ENCODE assay signal across 22 cellular contexts in the genomic region with DNA sequence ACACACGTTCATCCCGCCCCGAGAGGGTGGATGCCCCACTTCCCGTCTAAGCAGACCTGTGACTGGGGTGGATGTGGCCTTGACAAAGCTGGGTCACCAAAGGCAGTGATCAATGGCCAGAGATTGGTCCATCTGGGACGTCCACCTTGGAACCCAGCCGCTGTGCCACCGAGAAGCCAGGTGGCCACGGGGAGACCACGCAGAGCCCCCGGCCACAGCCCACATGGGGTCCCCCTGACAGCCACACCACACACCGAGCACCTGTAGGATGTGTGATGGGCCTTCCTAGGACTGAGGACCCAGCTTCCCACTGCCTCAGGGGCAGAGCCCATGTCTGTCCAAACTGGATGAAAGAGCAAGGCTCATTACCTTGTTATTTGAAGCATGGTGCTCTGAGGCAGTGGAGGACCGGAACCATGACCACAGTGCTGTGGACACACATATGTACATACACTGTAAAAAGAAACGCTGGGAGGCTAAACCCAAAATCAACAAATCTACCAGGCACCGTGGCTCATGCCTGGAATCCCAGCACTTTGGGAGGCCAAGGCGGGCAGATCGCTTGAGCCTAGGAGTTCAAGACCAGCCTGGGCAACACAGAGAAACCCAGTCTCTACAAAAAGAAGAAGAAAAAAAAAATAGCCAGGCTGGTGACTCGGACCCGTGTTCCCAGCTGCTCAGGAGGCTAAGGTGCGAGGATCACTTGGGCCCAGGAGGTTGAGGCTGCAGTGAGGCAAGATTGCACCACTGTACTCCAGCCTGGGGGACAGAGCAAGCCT. TPM values are rescaled to one million over a fixed set of nuclear protein-coding genes. Genes with fewer than 3 reads are reported as not detected.
DNase-seq lines count a peak whose midpoint lies in the region; ATAC-seq, FAIRE-seq and TF ChIP-seq lines count a peak whose summit lies in the region.
"Had no signal": no experiment of that assay in that cellular context is flagged by ENCODE, and none has a peak within 500 bp of the region (broad histone marks: within the 10 kb centered on the region; RNA-seq: fewer than 3 reads in every experiment).

No MANE protein-coding gene starts in this region.

- no peak for TF ChIP-seq RAD21 in HepG2 (CRISPR knock-in tag; IDR thresholded peaks at IDR 0.05)

- H3K27ac Mint-ChIP-seq in natural killer cell treated with Interleukin-12 subunit alpha and Interleukin-12 subunit beta and Interleukin-15 and Interleukin-18, amount 100 ng/mL, for 72 hours: no peak overlapping the region

- H3K79me2 ChIP-seq in HepG2 (ENCODE audit: insufficient read depth, low read length): no peaks in the 10 kb centered on the region

- H3K4me3 Mint-ChIP-seq in natural killer cell treated with Interleukin-12 subunit alpha and Interleukin-12 subunit beta and Interleukin-15 and Interleukin-18, amount 100 ng/mL, for 72 hours: no peak overlapping the region

- H3K4me2 ChIP-seq in HepG2 (ENCODE audit: low read depth, low read length): no peak overlapping the region
- H3K4me2 ChIP-seq: KMS-11 had no signal

- no TSS peak for BruUV-seq in HepG2 (replicated peaks; lab: Mats Ljungman, UMichigan)

- no peak overlapping the region for H2AFZ ChIP-seq in HepG2 (ENCODE audit: low read length)

- intact Hi-C loops in right lobe of liver (cut with DNase I) (no loop called here), HepG2 (cut with micrococcal nuclease; ENCODE audit: unreplicated experiment) (no loop called here), posterior vena cava (cut with DNase I) (no loop called here), aorta (cut with DNase I) (no loop called here)

- H3K36me3 Mint-ChIP-seq in natural killer cell treated with Interleukin-12 subunit alpha and Interleukin-12 subunit beta and Interleukin-15 and Interleukin-18, amount 100 ng/mL, for 72 hours: no peaks in the 10 kb centered on the region

- ATAC-seq in right lobe of liver (no peak), HepG2 (no peak), aorta (ENCODE audit: low FRiP score) (no peak), HG03196 (IDR thresholded peaks at IDR 0.05; ENCODE audit: unreplicated experiment) (no peak)
- no peak for ATAC-seq in natural killer cell treated with Interleukin-12 subunit alpha and Interleukin-12 subunit beta and Interleukin-15 and Interleukin-18, amount 100 ng/mL, for 72 hours

- H3K36me3 ChIP-seq in right lobe of liver (no peaks in the 10 kb centered on the region), HepG2 (replicated peaks in 1 of 2; ENCODE audit: control insufficient read depth in 1 of 2, insufficient read depth in 2 of 2, low read length in 2 of 2) (no peaks in the 10 kb centered on the region), aorta (ENCODE audit: control insufficient read depth in 1 of 2, insufficient read depth in 2 of 2, low read length in 1 of 2) (no peaks in the 10 kb centered on the region)

- no peak for TF ChIP-seq CTCF in right lobe of liver (IDR thresholded peaks at IDR 0.05)
- TF ChIP-seq CTCF in HepG2 (CRISPR knock-in tag; IDR thresholded peaks at IDR 0.05): no peak
- TF ChIP-seq CTCF in GM10248 (IDR thresholded peaks at IDR 0.05; ENCODE audit: control extremely low read depth, extremely low read depth, low read depth, missing control alignments): no peak

- H3K27ac ChIP-seq in right lobe of liver (no peak overlapping the region), HepG2 (ENCODE audit: extremely low read length, insufficient read depth, low read length) (no peak overlapping the region), aorta (ENCODE audit: low read depth in 1 of 2, low read length in 2 of 2) (no peak overlapping the region)
- H3K27ac ChIP-seq: KMS-11, RWPE1 had no signal

- H3K27me3 ChIP-seq in right lobe of liver (no peaks in the 10 kb centered on the region), HepG2 (ENCODE audit: control insufficient read depth in 1 of 2, insufficient read depth in 2 of 2, low read length in 2 of 2) (peaks cover 6 to 88% of the 10 kb centered on the region in 2 experiments; a peak in 4 of 5 replicates), aorta (ENCODE audit: control insufficient read depth in 1 of 2, insufficient read depth in 2 of 2, low read length in 1 of 2) (no peaks in the 10 kb centered on the region)

- in situ Hi-C loops in HepG2 (cut with HindIII; ENCODE audit: extremely low pct_ligation_motif_present, low pct_unique_long_range_greater_than_20kb): no loop called here

- no peaks in the 10 kb centered on the region for H3K27me3 Mint-ChIP-seq in natural killer cell treated with Interleukin-12 subunit alpha and Interleukin-12 subunit beta and Interleukin-15 and Interleukin-18, amount 100 ng/mL, for 72 hours

- POLR2A ChIA-PET in HepG2 (lab: Yijun Ruan, JAX): no interaction called here
- POLR2A ChIA-PET in GM10248 (lab: Yijun Ruan, JAX): no interaction called here

- TF ChIP-seq POLR2A in right lobe of liver (IDR thresholded peaks at IDR 0.05): no peak
- no peak for TF ChIP-seq POLR2A in HepG2 (IDR thresholded peaks at IDR 0.05; ENCODE audit: insufficient read depth in 1 of 2, low read depth in 2 of 2, low read length in 2 of 2)

- no peak for TF ChIP-seq EP300 in HepG2 (IDR thresholded peaks at IDR 0.05; ENCODE audit: low read depth in 2 of 2, low read length in 2 of 2)
- TF ChIP-seq EP300 in HepG2 (CRISPR knock-in tag; IDR thresholded peaks at IDR 0.05; ENCODE audit: borderline replicate concordance): no peak

- no peak for FAIRE-seq in HepG2 (lab: Jason Lieb, UNC)
- FAIRE-seq: GM19239, H54 had no signal

- H3K4me1 Mint-ChIP-seq in natural killer cell treated with Interleukin-12 subunit alpha and Interleukin-12 subunit beta and Interleukin-15 and Interleukin-18, amount 100 ng/mL, for 72 hours (ENCODE audit: low read depth in 2 of 2): no peaks in the 10 kb centered on the region

- H3K9me3 Mint-ChIP-seq in natural killer cell treated with Interleukin-12 subunit alpha and Interleukin-12 subunit beta and Interleukin-15 and Interleukin-18, amount 100 ng/mL, for 72 hours: no peaks in the 10 kb centered on the region

- no peaks in the 10 kb centered on the region for H4K20me1 ChIP-seq in HepG2 (ENCODE audit: insufficient read depth, low read length)

- H3K4me1 ChIP-seq in right lobe of liver (no peaks in the 10 kb centered on the region), HepG2 (ENCODE audit: insufficient read depth, low read length) (no peaks in the 10 kb centered on the region), aorta (ENCODE audit: control insufficient read depth in 1 of 2, insufficient read depth in 2 of 2, low read length in 2 of 2) (no peaks in the 10 kb centered on the region)
- H3K4me1 ChIP-seq: Caco-2 had no signal

- DNase-seq in right lobe of liver: peak in 2 of 3 donors; percentile 13 to 23
- no peak for DNase-seq in HepG2 (ENCODE audit: low spot score)
- DNase-seq in islet precursor cell: peak; percentile 43
- peak; percentile 76 for DNase-seq in posterior vena cava (ENCODE audit: low spot score)
- DNase-seq in aorta: peak; percentile 29 to 60
- no peak for DNase-seq in GM10248 (ENCODE audit: extremely low spot score)
- no peak for DNase-seq in natural killer cell treated with Interleukin-12 subunit alpha and Interleukin-12 subunit beta and Interleukin-15 and Interleukin-18, amount 100 ng/mL, for 72 hours (ENCODE audit: low spot score)
- DNase-seq: ACHN, AML-193, DMS153, EL, NCI-H1436, NCI-H2029, NCI-H2171, NCI-H446 treated with DMSO at 0.1 percent for 48 hours, OCI-M1 had no signal

- CTCF ChIA-PET in HepG2 (lab: Yijun Ruan, JAX; ENCODE audit: low intra/inter-chr PET ratio, low total read pairs): no interaction called here
- CTCF ChIA-PET in GM10248 (lab: Yijun Ruan, JAX): no interaction called here

- H3K9me3 ChIP-seq in right lobe of liver: no peaks in the 10 kb centered on the region
- H3K9me3 ChIP-seq in HepG2 (ENCODE audit: low read length): no peaks in the 10 kb centered on the region
- H3K9me3 ChIP-seq in aorta (ENCODE audit: control insufficient read depth, low read length): peaks cover 2% of the 10 kb centered on the region
- H3K9me3 ChIP-seq: Caco-2 had no signal

- H3K4me3 ChIP-seq in right lobe of liver (no peak overlapping the region), HepG2 (replicated peaks in 1 of 3; ENCODE audit: insufficient read depth in 1 of 3, low read depth in 2 of 3, low read length in 3 of 3) (no peak overlapping the region), aorta (ENCODE audit: low read length in 2 of 2) (no peak overlapping the region)

- H3K9ac ChIP-seq in HepG2 (ENCODE audit: insufficient read depth, low read depth, low read length): no peak overlapping the region
- H3K9ac ChIP-seq: KMS-11 had no signal

- WGBS in right lobe of liver (ENCODE audit: insufficient coverage, low coverage, low lambda C conversion rate, missing lambda C conversion rate): 70% methylated on average over 8 of the region's 19 CpGs
- WGBS in HepG2 (ENCODE audit: low lambda C conversion rate): 7% methylated on average over 12 of the region's 19 CpGs
- WGBS in aorta, 2 donors: 82 to 86% methylated on average over 19 of the region's 19 CpGs

RNA-seq across cellular contexts. Expression of gene MRPL36, which starts 50.1 kb away (rescaled TPM):
- 10 to 100 TPM; 30.7 to 40.0 (median 35.5) TPM for total RNA-seq in right lobe of liver
- total RNA-seq in HepG2 (2016; rRNA removed; fragmentation: Illumina TruSeq; extraction: Trizol): 113 and 135 TPM in 2 replicates
- total RNA-seq in HepG2 (2016; cell fraction: cytosol; rRNA removed; fragmentation: Illumina TruSeq; extraction: Trizol; ENCODE audit: low read depth): 108 and 113 TPM in 2 replicates
- total RNA-seq in HepG2 (2016; cell fraction: insoluble cytoplasmic fraction; rRNA removed; fragmentation: Illumina TruSeq; extraction: Trizol): 108 and 154 TPM in 2 replicates
- total RNA-seq in HepG2 (2016; cell fraction: membrane; rRNA removed; fragmentation: Illumina TruSeq; extraction: Trizol): 76.0 and 81.1 TPM in 2 replicates
- 37.1 and 47.0 TPM in 2 replicates for total RNA-seq in HepG2 (2016; cell fraction: nucleus; rRNA removed; fragmentation: Illumina TruSeq; extraction: Trizol)
- polyA plus RNA-seq in HepG2 (2011; rRNA removed): 70.5 and 71.3 TPM in 2 replicates
- 65.9 and 74.3 TPM in 2 replicates for polyA plus RNA-seq in HepG2 (2011; cell fraction: cytosol; rRNA removed)
- 25.2 and 29.0 TPM in 2 replicates for polyA plus RNA-seq in HepG2 (2011; cell fraction: nucleus; rRNA removed)
- polyA plus RNA-seq in HepG2 (2012): 59.1 and 65.6 TPM in 2 replicates
- polyA plus RNA-seq in HepG2 (2016; cell fraction: cytosol; fragmentation: Illumina TruSeq; extraction: Trizol; ENCODE audit: low read depth): 88.2 and 98.8 TPM in 2 replicates
- polyA plus RNA-seq in HepG2 (2016; cell fraction: insoluble cytoplasmic fraction; fragmentation: Illumina TruSeq; extraction: Trizol; ENCODE audit: low read depth): 150 and 160 TPM in 2 replicates
- 60.1 and 66.8 TPM in 2 replicates for polyA plus RNA-seq in HepG2 (2016; cell fraction: membrane; fragmentation: Illumina TruSeq; extraction: Trizol; ENCODE audit: low read depth)
- polyA plus RNA-seq in HepG2 (2016; cell fraction: nucleus; fragmentation: Illumina TruSeq; extraction: Trizol; ENCODE audit: insufficient read depth, low read depth): 65.9 and 77.9 TPM in 2 replicates
- polyA minus RNA-seq in HepG2 (2011; rRNA and poly(A)+ RNA removed; ENCODE audit: low replicate concordance): 30.3 and 163 TPM in 2 replicates
- 21.5 and 22.2 TPM in 2 replicates for polyA minus RNA-seq in HepG2 (2011; cell fraction: cytosol; rRNA and poly(A)+ RNA removed)
- polyA minus RNA-seq in HepG2 (2011; cell fraction: nucleus; rRNA and poly(A)+ RNA removed): 21.4 and 25.5 TPM in 2 replicates
- total RNA-seq in posterior vena cava: 10 to 100 TPM; 29.4 to 32.4 TPM
- total RNA-seq in aorta: 10 to 100 TPM; 25.1 to 28.5 TPM
- polyA plus RNA-seq in aorta: 10 to 100 TPM; 49.5 to 62.2 TPM
- 10 to 100 TPM; 45.3 to 62.7 TPM for total RNA-seq in natural killer cell treated with Interleukin-12 subunit alpha and Interleukin-12 subunit beta and Interleukin-15 and Interleukin-18, amount 100 ng/mL, for 72 hours

RNA-seq across cellular contexts. Expression of gene NDUFS6, which starts 51.7 kb away (rescaled TPM):
- 10 to 100 TPM; 16.5 to 57.5 (median 23.7) TPM for total RNA-seq in right lobe of liver
- 50.4 and 63.7 TPM in 2 replicates for total RNA-seq in HepG2 (2016; rRNA removed; fragmentation: Illumina TruSeq; extraction: Trizol)
- total RNA-seq in HepG2 (2016; cell fraction: cytosol; rRNA removed; fragmentation: Illumina TruSeq; extraction: Trizol; ENCODE audit: low read depth): 15.2 and 15.4 TPM in 2 replicates
- total RNA-seq in HepG2 (2016; cell fraction: insoluble cytoplasmic fraction; rRNA removed; fragmentation: Illumina TruSeq; extraction: Trizol): 53.0 and 63.5 TPM in 2 replicates
- total RNA-seq in HepG2 (2016; cell fraction: membrane; rRNA removed; fragmentation: Illumina TruSeq; extraction: Trizol): 25.8 and 27.4 TPM in 2 replicates
- total RNA-seq in HepG2 (2016; cell fraction: nucleus; rRNA removed; fragmentation: Illumina TruSeq; extraction: Trizol): 17.5 and 20.2 TPM in 2 replicates
- polyA plus RNA-seq in HepG2 (2011; rRNA removed): 22.2 and 23.7 TPM in 2 replicates
- polyA plus RNA-seq in HepG2 (2011; cell fraction: cytosol; rRNA removed): 72.6 and 97.8 TPM in 2 replicates
- 21.7 and 33.4 TPM in 2 replicates for polyA plus RNA-seq in HepG2 (2011; cell fraction: nucleus; rRNA removed)
- polyA plus RNA-seq in HepG2 (2012): 46.4 and 50.3 TPM in 2 replicates
- polyA plus RNA-seq in HepG2 (2016; cell fraction: cytosol; fragmentation: Illumina TruSeq; extraction: Trizol; ENCODE audit: low read depth): 27.6 and 35.6 TPM in 2 replicates
- polyA plus RNA-seq in HepG2 (2016; cell fraction: insoluble cytoplasmic fraction; fragmentation: Illumina TruSeq; extraction: Trizol; ENCODE audit: low read depth): 110 and 131 TPM in 2 replicates
- 36.7 and 40.8 TPM in 2 replicates for polyA plus RNA-seq in HepG2 (2016; cell fraction: membrane; fragmentation: Illumina TruSeq; extraction: Trizol; ENCODE audit: low read depth)
- polyA plus RNA-seq in HepG2 (2016; cell fraction: nucleus; fragmentation: Illumina TruSeq; extraction: Trizol; ENCODE audit: insufficient read depth, low read depth): 54.4 and 56.6 TPM in 2 replicates
- polyA minus RNA-seq in HepG2 (2011; rRNA and poly(A)+ RNA removed; ENCODE audit: low replicate concordance): 9.7 and 41.7 TPM in 2 replicates
- polyA minus RNA-seq in HepG2 (2011; cell fraction: cytosol; rRNA and poly(A)+ RNA removed): 11.4 and 22.6 TPM in 2 replicates
- polyA minus RNA-seq in HepG2 (2011; cell fraction: nucleus; rRNA and poly(A)+ RNA removed): 8.5 and 11.5 TPM in 2 replicates
- 10 to 100 TPM; 25.4 to 25.8 TPM for total RNA-seq in posterior vena cava
- total RNA-seq in aorta: 10 to 100 TPM; 16.7 to 24.2 TPM
- polyA plus RNA-seq in aorta: 10 to 100 TPM; 46.6 to 64.9 TPM
- 10 to 100 TPM; 25.3 to 35.5 TPM for total RNA-seq in natural killer cell treated with Interleukin-12 subunit alpha and Interleukin-12 subunit beta and Interleukin-15 and Interleukin-18, amount 100 ng/mL, for 72 hours

Comparison
In these comparisons a context has a peak if more than half of its experiments do, and no peak if none do; other contexts are left out.
1. DNase-seq: peak in right lobe of liver (2 of 3), islet precursor cell (single experiment), posterior vena cava (single experiment) and aorta (2 of 2); none in HepG2 (single experiment), GM10248 (single experiment) and natural killer cell treated with Interleukin-12 subunit alpha and Interleukin-12 subunit beta and Interleukin-15 and Interleukin-18, amount 100 ng/mL, for 72 hours (single experiment).